ENCODE assay signal across 1 cellular context in the genomic region with DNA sequence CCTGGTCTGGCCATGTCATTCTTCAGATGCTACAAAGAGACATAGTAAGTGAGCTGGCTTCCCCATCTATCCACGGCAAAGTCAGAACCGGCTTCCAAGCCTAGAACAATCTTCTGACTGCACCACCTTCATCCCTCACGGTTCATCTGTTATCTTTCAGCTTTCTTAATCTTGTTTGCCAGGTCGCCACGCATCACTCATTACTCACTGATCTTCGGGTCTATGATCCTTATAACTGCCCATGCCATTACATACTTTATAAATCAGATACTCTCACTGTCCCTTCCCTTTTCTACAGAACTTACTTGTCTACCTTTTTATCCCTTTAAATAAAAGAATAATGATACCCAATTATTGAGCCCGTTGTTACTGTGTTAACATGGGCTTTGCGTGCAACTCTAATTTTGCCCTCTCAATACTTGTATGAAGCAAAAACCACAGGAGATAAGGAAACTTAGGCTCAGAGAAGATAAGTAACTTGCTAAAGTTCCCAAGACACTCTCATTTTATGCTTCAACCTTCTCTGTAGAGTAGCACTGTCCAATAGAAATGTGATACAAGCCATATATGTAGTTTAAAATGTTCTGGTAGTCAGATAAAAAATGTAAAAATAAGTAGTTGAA.
TF ChIP-seq lines count a peak whose summit lies in the region.

No MANE protein-coding gene starts in this region.

TF ChIP-seq in K562, 482 proteins besides CTCF, POLR2A, EP300 and RAD21 (continued from another document and continues in another):
- TF ChIP-seq ZNF407 (IDR thresholded peaks at IDR 0.05; ENCODE audit: low read depth) (no peak), ZNF699 (CRISPR knock-in tag; IDR thresholded peaks at IDR 0.05; ENCODE audit: insufficient replicate concordance) (no peak), MTA1 (IDR thresholded peaks at IDR 0.05; ENCODE audit: borderline replicate concordance) (peak; percentile 58), NFRKB (IDR thresholded peaks at IDR 0.05; ENCODE audit: low read depth) (no peak), MECOM (CRISPR knock-in tag; IDR thresholded peaks at IDR 0.05) (no peak), SOX6 (IDR thresholded peaks at IDR 0.05) (peak; percentile 52; the same call in 1 of the 2 replicates), SETDB1 (IDR thresholded peaks at IDR 0.05; ENCODE audit: low read length) (no peak), EHMT2 (IDR thresholded peaks at IDR 0.05) (no peak), YY1 (IDR thresholded peaks at IDR 0.05; ENCODE audit: borderline replicate concordance in 1 of 3, control insufficient read depth in 1 of 3, extremely low read depth in 1 of 3, insufficient read depth in 3 of 3, insufficient read length in 1 of 3, insufficient replicate concordance in 2 of 3, low read depth in 1 of 3, low read length in 2 of 3) (no peak), PTRF (tag; IDR thresholded peaks at IDR 0.05) (no peak), FOXM1 (IDR thresholded peaks at IDR 0.05; ENCODE audit: low read depth) (peak; percentile 22; the same call in 1 of the 2 replicates), FOXM1 (CRISPR knock-in tag; IDR thresholded peaks at IDR 0.05; ENCODE audit: low read depth) (no peak), LCOR (CRISPR knock-in tag; IDR thresholded peaks at IDR 0.05) (0 out of 2 replicates have a peak, but pooled peaks have one; percentile 32), TCF3 (CRISPR knock-in tag; IDR thresholded peaks at IDR 0.05) (peak; percentile 70), CBX5 (IDR thresholded peaks at IDR 0.05; ENCODE audit: borderline replicate concordance, low read depth) (no peak), FIP1L1 (IDR thresholded peaks at IDR 0.05; ENCODE audit: low read depth, low read length, poor library complexity, severe bottlenecking) (no peak), ETV5 (CRISPR knock-in tag; IDR thresholded peaks at IDR 0.05; ENCODE audit: low read depth) (no peak), ZNF124 (CRISPR knock-in tag; IDR thresholded peaks at IDR 0.05) (no peak), ATF7 (IDR thresholded peaks at IDR 0.05) (no peak), MED1 (CRISPR knock-in tag; IDR thresholded peaks at IDR 0.05; ENCODE audit: borderline replicate concordance) (no peak), BRD4 (IDR thresholded peaks at IDR 0.05) (no peak), HMG20B (CRISPR knock-in tag; IDR thresholded peaks at IDR 0.05) (no peak), POLR3G (IDR thresholded peaks at IDR 0.05; ENCODE audit: extremely low read depth, insufficient read length, insufficient replicate concordance) (no peak), RNF219 (CRISPR knock-in tag; IDR thresholded peaks at IDR 0.05) (no peak), ETS2 (tag; IDR thresholded peaks at IDR 0.05; ENCODE audit: borderline replicate concordance, poor library complexity, severe bottlenecking) (no peak), HNRNPK (IDR thresholded peaks at IDR 0.05; ENCODE audit: low read depth, low read length, poor library complexity, severe bottlenecking) (no peak), DPF2 (IDR thresholded peaks at IDR 0.05) (peak; percentile 87), CBX2 (IDR thresholded peaks at IDR 0.05; ENCODE audit: insufficient read depth, low read length, poor library complexity, severe bottlenecking) (no peak), CHD4 (IDR thresholded peaks at IDR 0.05; ENCODE audit: insufficient read depth, insufficient replicate concordance, low read depth, low read length, poor library complexity, severe bottlenecking) (no peak), MEIS2 (IDR thresholded peaks at IDR 0.05; ENCODE audit: partially characterized antibody) (peak; percentile 83), ZKSCAN1 (IDR thresholded peaks at IDR 0.05; ENCODE audit: low read depth, low read length) (no peak), KLF6 (CRISPR knock-in tag; IDR thresholded peaks at IDR 0.05; ENCODE audit: borderline replicate concordance) (no peak), U2AF2 (optimal IDR thresholded peaks at IDR 0.05; ENCODE audit: low read depth, low read length) (no peak), NCOA1 (IDR thresholded peaks at IDR 0.05; ENCODE audit: low read depth) (peak; percentile 42; the same call in 1 of the 2 replicates), FOXO4 (CRISPR knock-in tag; IDR thresholded peaks at IDR 0.05) (no peak), HDAC2 (IDR thresholded peaks at IDR 0.05) (peak; percentile 73), ZFP91 (CRISPR knock-in tag; IDR thresholded peaks at IDR 0.05) (no peak), ZNF717 (CRISPR knock-in tag; IDR thresholded peaks at IDR 0.05) (no peak), SUPT5H (IDR thresholded peaks at IDR 0.05) (no peak), PHB (CRISPR knock-in tag; IDR thresholded peaks at IDR 0.05) (no peak), ZZZ3 (IDR thresholded peaks at IDR 0.05) (no peak), PCBP2 (IDR thresholded peaks at IDR 0.05; ENCODE audit: low read depth, low read length, poor library complexity, severe bottlenecking) (no peak), NFYB (IDR thresholded peaks at IDR 0.05; ENCODE audit: extremely low read depth, insufficient read length) (no peak), ZNF224 (CRISPR knock-in tag; IDR thresholded peaks at IDR 0.05) (no peak), TCF7L2 (IDR thresholded peaks at IDR 0.05; ENCODE audit: low read depth, low read length) (no peak), STAG1 (CRISPR knock-in tag; IDR thresholded peaks at IDR 0.05; ENCODE audit: borderline replicate concordance) (no peak), TEAD1 (CRISPR knock-in tag; IDR thresholded peaks at IDR 0.05) (0 out of 4 replicates have a peak, but pooled peaks of 1 of the 2 experiments have one; percentile 14), EP400 (IDR thresholded peaks at IDR 0.05) (no peak), HDAC6 (IDR thresholded peaks at IDR 0.05; ENCODE audit: low read depth, low read length) (no peak), DDX20 (tag; IDR thresholded peaks at IDR 0.05; ENCODE audit: low read depth) (no peak), STAT5B (CRISPR knock-in tag; IDR thresholded peaks at IDR 0.05) (no peak)
- TF ChIP-seq, protein P1, sequence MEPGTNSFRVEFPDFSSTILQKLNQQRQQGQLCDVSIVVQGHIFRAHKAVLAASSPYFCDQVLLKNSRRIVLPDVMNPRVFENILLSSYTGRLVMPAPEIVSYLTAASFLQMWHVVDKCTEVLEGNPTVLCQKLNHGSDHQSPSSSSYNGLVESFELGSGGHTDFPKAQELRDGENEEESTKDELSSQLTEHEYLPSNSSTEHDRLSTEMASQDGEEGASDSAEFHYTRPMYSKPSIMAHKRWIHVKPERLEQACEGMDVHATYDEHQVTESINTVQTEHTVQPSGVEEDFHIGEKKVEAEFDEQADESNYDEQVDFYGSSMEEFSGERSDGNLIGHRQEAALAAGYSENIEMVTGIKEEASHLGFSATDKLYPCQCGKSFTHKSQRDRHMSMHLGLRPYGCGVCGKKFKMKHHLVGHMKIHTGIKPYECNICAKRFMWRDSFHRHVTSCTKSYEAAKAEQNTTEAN (CRISPR knock-in tag; IDR thresholded peaks at IDR 0.05) = no peak
- TF ChIP-seq, protein P2, sequence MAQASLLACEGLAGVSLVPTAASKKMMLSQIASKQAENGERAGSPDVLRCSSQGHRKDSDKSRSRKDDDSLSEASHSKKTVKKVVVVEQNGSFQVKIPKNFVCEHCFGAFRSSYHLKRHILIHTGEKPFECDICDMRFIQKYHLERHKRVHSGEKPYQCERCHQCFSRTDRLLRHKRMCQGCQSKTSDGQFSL (CRISPR knock-in tag; IDR thresholded peaks at IDR 0.05) = no peak
- TF ChIP-seq, protein P2 (tag; IDR thresholded peaks at IDR 0.05) = no peak
